ENCODE assay signal across 8 cellular contexts in the genomic region with DNA sequence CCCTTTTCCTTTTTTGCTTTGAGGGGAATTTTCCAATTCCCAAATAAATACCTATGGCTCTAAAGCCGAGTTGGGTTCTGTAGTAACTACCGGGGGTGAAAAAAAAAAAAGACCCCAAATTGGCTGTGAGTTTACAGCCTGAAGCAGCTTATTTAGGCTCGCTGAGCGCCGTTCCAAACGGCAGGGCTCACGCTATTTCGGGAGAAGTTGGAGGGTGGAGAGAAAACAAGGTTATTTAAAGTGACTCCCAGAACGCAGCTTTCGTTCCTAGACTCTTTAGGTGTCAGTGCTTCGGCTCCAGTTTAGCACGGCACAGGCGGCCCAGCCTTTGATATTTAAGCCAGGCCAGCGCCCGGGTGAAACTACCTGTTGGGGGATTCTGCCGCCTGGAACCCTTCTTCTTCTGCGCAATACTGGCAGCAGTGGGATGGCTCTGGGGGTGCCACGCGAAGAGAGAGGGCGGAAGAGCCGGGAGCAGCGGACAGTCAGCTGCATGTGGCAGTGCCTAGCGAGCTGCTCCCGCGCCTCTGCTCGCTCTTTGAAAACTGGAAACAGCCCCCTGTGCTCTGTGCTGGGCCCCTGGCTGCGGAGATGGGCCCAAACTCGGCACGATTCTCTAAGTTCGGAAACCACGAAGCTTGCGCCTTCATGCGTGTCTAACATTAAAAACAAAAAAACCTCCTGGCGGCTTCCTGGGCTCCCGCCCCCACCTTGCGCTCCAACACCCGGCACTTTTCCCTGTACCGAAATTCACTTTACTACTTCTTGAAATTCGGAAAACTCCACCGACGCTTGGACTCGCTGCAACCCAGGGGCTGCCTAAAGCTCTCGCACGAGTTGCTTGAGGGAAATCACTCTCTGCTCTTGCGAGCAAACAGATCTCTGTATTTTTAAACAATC. TPM values are rescaled to one million over a fixed set of nuclear protein-coding genes. Genes with fewer than 3 reads are reported as not detected.
DNase-seq lines count a peak whose midpoint lies in the region; ATAC-seq and TF ChIP-seq lines count a peak whose summit lies in the region.

No MANE protein-coding gene starts in this region.

- peak overlapping the region; percentile 74 to 83 (median 79) for H3K27ac ChIP-seq in sigmoid colon

- peak; percentile 12 for DNase-seq in HK-2 (ENCODE audit: unreplicated experiment)
- peak; percentile 42 to 43 for DNase-seq in T47D (ENCODE audit: low read depth in 1 of 2, low spot score in 1 of 2)
- DNase-seq in sigmoid colon: no peak
- no peak for DNase-seq in SIG-M5 (lab: John Stamatoyannopoulos, UW)
- DNase-seq in AML-193 (lab: John Stamatoyannopoulos, UW): no peak

- H3K4me1 ChIP-seq in iPS-15b (ENCODE audit: control insufficient read depth, insufficient read depth, low read length) (peaks cover 19% of the 10 kb centered on the region), sigmoid colon (peaks cover 0 to 87% (median 55%) of the 10 kb centered on the region in 4 donors)

- H3K9ac ChIP-seq in iPS-15b (ENCODE audit: low read depth, low read length): no peak overlapping the region

- intact Hi-C loops in sigmoid colon (cut with DNase I): loop anchor here (2.0 kb wide), 1 partner anchor 26 kb away; no protein-coding TSS in a partner anchor

- H3K27me3 ChIP-seq in iPS-15b (ENCODE audit: control insufficient read depth, insufficient read depth, low read length): peaks cover 92% of the 10 kb centered on the region
- peaks cover 6 to 73% (median 49%) of the 10 kb centered on the region in 3 donors for H3K27me3 ChIP-seq in sigmoid colon

- in situ Hi-C loops in T47D (cut with HindIII; ENCODE audit: low pct_unique_long_range_greater_than_20kb, low sequenced_read_pairs): no loop called here

- ATAC-seq in HG03159 (IDR thresholded peaks at IDR 0.05; ENCODE audit: unreplicated experiment) (no peak), HG02588 (IDR thresholded peaks at IDR 0.05; ENCODE audit: unreplicated experiment) (no peak)

- H3K9me3 ChIP-seq in iPS-15b (ENCODE audit: control insufficient read depth, insufficient read depth, low read length) (no peaks in the 10 kb centered on the region), sigmoid colon (no peaks in the 10 kb centered on the region)

- peak overlapping the region; percentile 71 for H3K4me3 ChIP-seq in iPS-15b (ENCODE audit: low read depth, low read length)
- H3K4me3 ChIP-seq in sigmoid colon: peak overlapping the region; percentile 34 to 56 (median 47)

- H3K36me3 ChIP-seq in iPS-15b (ENCODE audit: control insufficient read depth, insufficient read depth, low read length): no peaks in the 10 kb centered on the region
- no peaks in the 10 kb centered on the region for H3K36me3 ChIP-seq in sigmoid colon

- no peak for TF ChIP-seq POLR2A in sigmoid colon (IDR thresholded peaks at IDR 0.05)

- no peak for TF ChIP-seq EP300 in sigmoid colon (IDR thresholded peaks at IDR 0.05)

- 2 to 3% methylated on average over 45 of the region's 45 CpGs for WGBS in sigmoid colon, 2 donors

- TF ChIP-seq CTCF in sigmoid colon (IDR thresholded peaks at IDR 0.05): no peak

RNA-seq across cellular contexts. Expression of a gene that starts 34.5 kb away (rescaled TPM):
- total RNA-seq in sigmoid colon: 100 to 1,000 TPM in 1 of 4 donors, 10 to 100 TPM in 3; 45.3 to 129 (median 59.9) TPM
- 10 to 100 TPM in 1 of 3 donors, 1 to 10 TPM in 2; 3.7 to 12.5 (median 4.8) TPM for polyA plus RNA-seq in sigmoid colon

Comparison
In these comparisons a context has a peak if more than half of its experiments do, and no peak if none do; other contexts are left out.
1. DNase-seq: peak in HK-2 (single experiment) and T47D (2 of 2); none in sigmoid colon (single experiment), SIG-M5 (single experiment) and AML-193 (0 of 2).